In genomic region chr10:31942435-31942834, GRCh38 we compare ENCODE assay signal across 17 cellular contexts. TPM values are rescaled to one million over a fixed set of nuclear protein-coding genes. Genes with fewer than 3 reads are reported as not detected.
DNase-seq lines count a peak whose midpoint lies in the region; ATAC-seq, FAIRE-seq and TF ChIP-seq lines count a peak whose summit lies in the region.
"Had no signal": no experiment of that assay in that cellular context is flagged by ENCODE, and none has a peak within 500 bp of the region (broad histone marks: within the 10 kb centered on the region; RNA-seq: fewer than 3 reads in every experiment).

No MANE protein-coding gene starts in this region.

- no peaks in the 10 kb centered on the region for H3K9me3 ChIP-seq in HCT116 (ENCODE audit: control insufficient read depth in 1 of 2, insufficient read depth in 1 of 2, low read depth in 1 of 2, low read length in 2 of 2)
- H3K9me3 ChIP-seq in SJSA1 (replicated peaks), result no peaks in the 10 kb centered on the region
- H3K9me3 ChIP-seq in HepG2 (ENCODE audit: low read length), result no peaks in the 10 kb centered on the region
- no peaks in the 10 kb centered on the region for H3K9me3 ChIP-seq in stomach
- H3K9me3 ChIP-seq in smooth muscle cell (replicated peaks; ENCODE audit: low read depth), result no peaks in the 10 kb centered on the region
- H3K9me3 ChIP-seq: SJCRH30 had no signal

- H3K79me2 ChIP-seq in HCT116 (ENCODE audit: insufficient read depth, low read length) (peaks cover 9% of the 10 kb centered on the region), HepG2 (ENCODE audit: insufficient read depth, low read length) (peaks cover 4% of the 10 kb centered on the region), smooth muscle cell (ENCODE audit: low read depth) (no peaks in the 10 kb centered on the region)

- H3K36me3 ChIP-seq in HCT116 (ENCODE audit: control insufficient read depth in 1 of 2, insufficient read depth in 2 of 2, low read length in 2 of 2) (no peaks in the 10 kb centered on the region), SJSA1 (no peaks in the 10 kb centered on the region), HepG2 (replicated peaks in 1 of 2; ENCODE audit: control insufficient read depth in 1 of 2, insufficient read depth in 2 of 2, low read length in 2 of 2) (no peaks in the 10 kb centered on the region), stomach (no peaks in the 10 kb centered on the region), smooth muscle cell (ENCODE audit: low read depth) (no peaks in the 10 kb centered on the region)
- H3K36me3 ChIP-seq: SJCRH30 had no signal

- H3K4me3 ChIP-seq in HCT116 (replicated peaks in 1 of 2; ENCODE audit: low read depth in 1 of 2, low read length in 2 of 2) (no peak overlapping the region), SJSA1 (no peak overlapping the region), HepG2 (replicated peaks in 1 of 3; ENCODE audit: insufficient read depth in 1 of 3, low read depth in 2 of 3, low read length in 3 of 3) (peak overlapping the region in 2 of 3 experiments; percentile 17 to 18; a peak in 2 of 6 replicates), stomach (no peak overlapping the region), smooth muscle cell (no peak overlapping the region)
- H3K4me3 ChIP-seq: SJCRH30 had no signal

- H3K27me3 ChIP-seq in HCT116 (ENCODE audit: insufficient read depth, low read length) (no peaks in the 10 kb centered on the region), SJSA1 (replicated peaks) (no peaks in the 10 kb centered on the region), HepG2 (ENCODE audit: control insufficient read depth in 1 of 2, insufficient read depth in 2 of 2, low read length in 2 of 2) (no peaks in the 10 kb centered on the region), stomach (no peaks in the 10 kb centered on the region), smooth muscle cell (ENCODE audit: low read depth) (no peaks in the 10 kb centered on the region)
- H3K27me3 ChIP-seq: SJCRH30 had no signal

- ATAC-seq in HCT116, result no peak
- ATAC-seq in HepG2, result no peak
- no peak for ATAC-seq in HG02885 (IDR thresholded peaks at IDR 0.05; ENCODE audit: poor library complexity, unreplicated experiment)

- H3K9ac ChIP-seq in HCT116 (ENCODE audit: low read length) (peak overlapping the region; percentile 56; the same call in 1 of the 2 replicates), HepG2 (ENCODE audit: insufficient read depth, low read depth, low read length) (peak overlapping the region; percentile 55), smooth muscle cell (ENCODE audit: low read depth) (no peak overlapping the region)

- no peaks in the 10 kb centered on the region for H3K9me2 ChIP-seq in HCT116 (ENCODE audit: insufficient read depth)

- no peak for TF ChIP-seq EP300 in HepG2 (IDR thresholded peaks at IDR 0.05; ENCODE audit: low read depth in 2 of 2, low read length in 2 of 2)
- TF ChIP-seq EP300 in HepG2 (CRISPR knock-in tag; IDR thresholded peaks at IDR 0.05; ENCODE audit: borderline replicate concordance), result no peak
- no peak for TF ChIP-seq EP300 in stomach (IDR thresholded peaks at IDR 0.05)

- WGBS in HepG2 (ENCODE audit: low lambda C conversion rate), result 95% methylated on average over 1 of the region's 1 CpG
- 48 to 69% (median 57%) methylated on average over 1 of the region's 1 CpG for WGBS in stomach, 5 donors
- WGBS in smooth muscle cell (ENCODE audit: low lambda C conversion rate), result 96% methylated on average over 1 of the region's 1 CpG

- DNase-seq in HCT116 (ENCODE audit: low read depth, low spot score) (no peak), SJSA1 (ENCODE audit: low read depth in 1 of 2, low spot score in 2 of 2) (no peak), HepG2 (ENCODE audit: low spot score) (no peak), stomach (no peak), smooth muscle cell (lab: John Stamatoyannopoulos, UW; ENCODE audit: unreplicated experiment) (no peak)
- no peak for DNase-seq in activated CD4-positive, alpha-beta T cell treated with anti-CD3 and anti-CD28 coated beads for 1 hour
- DNase-seq: KG1, MV-4-11, NCI-H1694 treated with DMSO at 0.1 percent for 48 hours, NCI-H2227 treated with DMSO at 0.1 percent for 48 hours, NCI-H510A treated with DMSO at 0.1 percent for 48 hours, NCI-H82, OCI-M1, SJCRH30 had no signal

- H3K4me1 ChIP-seq in HCT116 (ENCODE audit: control insufficient read depth in 1 of 2, insufficient read depth in 2 of 2, low read length in 2 of 2) (peaks cover 86 to 96% of the 10 kb centered on the region in 2 experiments), SJSA1 (replicated peaks) (peaks cover 43% of the 10 kb centered on the region), HepG2 (ENCODE audit: insufficient read depth, low read length) (peaks cover 99% of the 10 kb centered on the region), stomach (peaks cover 30 to 69% (median 46%) of the 10 kb centered on the region in 4 donors), smooth muscle cell (ENCODE audit: low read depth) (peaks cover 15% of the 10 kb centered on the region)

- H3K4me2 ChIP-seq in HCT116 (ENCODE audit: low read length) (peak overlapping the region; percentile 66), HepG2 (ENCODE audit: low read depth, low read length) (peak overlapping the region; percentile 62), smooth muscle cell (no peak overlapping the region)

- no peak overlapping the region for H2AFZ ChIP-seq in HCT116 (ENCODE audit: low read depth, low read length, poor library complexity, severe bottlenecking)
- H2AFZ ChIP-seq in HepG2 (ENCODE audit: low read length), result no peak overlapping the region
- no peak overlapping the region for H2AFZ ChIP-seq in smooth muscle cell (ENCODE audit: low read depth)

- H4K20me1 ChIP-seq in HCT116 (ENCODE audit: insufficient read depth) (no peaks in the 10 kb centered on the region), HepG2 (ENCODE audit: insufficient read depth, low read length) (no peaks in the 10 kb centered on the region), smooth muscle cell (ENCODE audit: low read depth) (no peaks in the 10 kb centered on the region)

- in situ Hi-C loops in HepG2 (cut with HindIII; ENCODE audit: extremely low pct_ligation_motif_present, low pct_unique_long_range_greater_than_20kb), result loop anchor here (25.0 kb wide), 1 partner anchor 1505 kb away; the partner anchor contains the start of gene MAP3K8

- TF ChIP-seq RAD21 in HCT116 (IDR thresholded peaks at IDR 0.05; ENCODE audit: low read depth), result no peak
- TF ChIP-seq RAD21 in HepG2 (CRISPR knock-in tag; IDR thresholded peaks at IDR 0.05), result no peak

- RAD21 ChIA-PET in HCT116 (lab: Charles Lee; ENCODE audit: low non-redundant PET in 1 of 2, low total read pairs in 2 of 2, uncharacterized antibody in 2 of 2, unreplicated experiment in 2 of 2), result no interaction called here

- POLR2A ChIA-PET in HCT116 (lab: Charles Lee), result interaction anchor here (1.6 kb wide), 1 partner anchor 9 kb away, joined by 5 read pairs; no protein-coding TSS in a partner anchor
- POLR2A ChIA-PET in HepG2 (lab: Yijun Ruan, JAX), result interaction anchor here (3.0 kb wide), 1 partner anchor 13 kb away, joined by 37 read pairs; the partner anchor contains the start of gene ARHGAP12

- TF ChIP-seq CTCF in HCT116 (IDR thresholded peaks at IDR 0.05 in 2 of 3, conservative IDR thresholded peaks at IDR 0.05 in 1 of 3; ENCODE audit: borderline replicate concordance in 1 of 3, insufficient read depth in 1 of 3, low read depth in 2 of 3, low read length in 2 of 3) (no peak), HepG2 (CRISPR knock-in tag; IDR thresholded peaks at IDR 0.05) (no peak), stomach (IDR thresholded peaks at IDR 0.05) (no peak), smooth muscle cell (IDR thresholded peaks at IDR 0.05; ENCODE audit: borderline replicate concordance, insufficient read depth, poor library complexity, severe bottlenecking) (no peak)

- H3K27ac ChIP-seq in HCT116 (ENCODE audit: low read depth, low read length) (peak overlapping the region; percentile 95), SJSA1 (peak overlapping the region; percentile 4; the same call in 1 of the 2 replicates), HepG2 (ENCODE audit: extremely low read length, insufficient read depth, low read length) (peak overlapping the region; percentile 77), stomach (peak overlapping the region; percentile 38 to 86 (median 66)), smooth muscle cell (ENCODE audit: low read depth) (no peak overlapping the region)
- H3K27ac ChIP-seq: SJCRH30 had no signal

- CTCF ChIA-PET in HCT116 (lab: Charles Lee) (no interaction called here), HepG2 (lab: Yijun Ruan, JAX; ENCODE audit: low intra/inter-chr PET ratio, low total read pairs) (interaction anchor here (0.6 kb wide), 1 partner anchor 66 kb away, joined by 3 read pairs; no protein-coding TSS in a partner anchor)

- peaks cover 12% of the 10 kb centered on the region for H3F3A ChIP-seq in smooth muscle cell (ENCODE audit: low read depth)

- FAIRE-seq in HepG2 (lab: Jason Lieb, UNC), result no peak
- FAIRE-seq: G401.6, H54 had no signal

- intact Hi-C loops in HCT116 (cut with micrococcal nuclease), result no loop called here
- intact Hi-C loops in HepG2 (cut with micrococcal nuclease; ENCODE audit: unreplicated experiment), result no loop called here
- intact Hi-C loops in stomach (cut with DNase I; ENCODE audit: low total_unique reads), result no loop called here

- no peak for TF ChIP-seq POLR2A in HCT116 (IDR thresholded peaks at IDR 0.05; ENCODE audit: borderline replicate concordance, extremely low read depth, insufficient read depth, insufficient read length)
- TF ChIP-seq POLR2A in HepG2 (IDR thresholded peaks at IDR 0.05; ENCODE audit: insufficient read depth in 1 of 2, low read depth in 2 of 2, low read length in 2 of 2), result no peak
- TF ChIP-seq POLR2A in stomach (IDR thresholded peaks at IDR 0.05), result no peak

- BruUV-seq in HCT116 (replicated peaks; lab: Mats Ljungman, UMichigan) (no TSS peak), HepG2 (replicated peaks; lab: Mats Ljungman, UMichigan) (TSS peak; percentile 83)

RNA-seq across cellular contexts. Expression of gene ARHGAP12, which starts 13.8 kb away (rescaled TPM):
- 80.3 TPM for total RNA-seq in HCT116 (2021; ENCODE audit: unreplicated experiment)
- polyA plus RNA-seq in HCT116 (2012), result 17.4 and 25.6 TPM in 2 replicates
- 15.8 and 25.8 TPM in 2 replicates for total RNA-seq in SJSA1 (2014; rRNA removed; shearing (Covaris generic))
- 54.6 and 64.4 TPM in 2 replicates for total RNA-seq in HepG2 (2016; rRNA removed; fragmentation: Illumina TruSeq; extraction: Trizol)
- total RNA-seq in HepG2 (2016; cell fraction: cytosol; rRNA removed; fragmentation: Illumina TruSeq; extraction: Trizol; ENCODE audit: low read depth), result 245 and 284 TPM in 2 replicates
- total RNA-seq in HepG2 (2016; cell fraction: insoluble cytoplasmic fraction; rRNA removed; fragmentation: Illumina TruSeq; extraction: Trizol), result 54.1 and 61.8 TPM in 2 replicates
- total RNA-seq in HepG2 (2016; cell fraction: membrane; rRNA removed; fragmentation: Illumina TruSeq; extraction: Trizol), result 83.7 and 98.1 TPM in 2 replicates
- total RNA-seq in HepG2 (2016; cell fraction: nucleus; rRNA removed; fragmentation: Illumina TruSeq; extraction: Trizol), result 58.3 and 61.0 TPM in 2 replicates
- 15.9 and 25.0 TPM in 2 replicates for polyA plus RNA-seq in HepG2 (2011; rRNA removed)
- 7.7 and 11.1 TPM in 2 replicates for polyA plus RNA-seq in HepG2 (2011; cell fraction: cytosol; rRNA removed)
- 18.5 and 19.2 TPM in 2 replicates for polyA plus RNA-seq in HepG2 (2011; cell fraction: nucleus; rRNA removed)
- polyA plus RNA-seq in HepG2 (2012), result 15.2 and 21.2 TPM in 2 replicates
- polyA plus RNA-seq in HepG2 (2016; cell fraction: cytosol; fragmentation: Illumina TruSeq; extraction: Trizol; ENCODE audit: low read depth), result 0.86 and 0.93 TPM in 2 replicates
- 44.3 and 46.9 TPM in 2 replicates for polyA plus RNA-seq in HepG2 (2016; cell fraction: insoluble cytoplasmic fraction; fragmentation: Illumina TruSeq; extraction: Trizol; ENCODE audit: low read depth)
- polyA plus RNA-seq in HepG2 (2016; cell fraction: membrane; fragmentation: Illumina TruSeq; extraction: Trizol; ENCODE audit: low read depth), result 6.4 and 6.9 TPM in 2 replicates
- 52.4 and 57.1 TPM in 2 replicates for polyA plus RNA-seq in HepG2 (2016; cell fraction: nucleus; fragmentation: Illumina TruSeq; extraction: Trizol; ENCODE audit: insufficient read depth, low read depth)
- 3.7 and 13.7 TPM in 2 replicates for polyA minus RNA-seq in HepG2 (2011; rRNA and poly(A)+ RNA removed; ENCODE audit: low replicate concordance)
- polyA minus RNA-seq in HepG2 (2011; cell fraction: cytosol; rRNA and poly(A)+ RNA removed), result 36.2 and 37.1 TPM in 2 replicates
- 132 TPM in 2 replicates for polyA minus RNA-seq in HepG2 (2011; cell fraction: nucleus; rRNA and poly(A)+ RNA removed)
- total RNA-seq in stomach, result 100 to 1,000 TPM in 2 of 5 donors, 10 to 100 TPM in 2, 1 to 10 TPM in 1; 9.8 to 343 (median 40.7) TPM
- 10 to 100 TPM; 16.6 to 37.7 (median 18.1) TPM for polyA plus RNA-seq in stomach
- total RNA-seq in smooth muscle cell, result 32.7 and 46.2 TPM in 2 replicates
- 10.5 and 14.5 TPM in 2 replicates for polyA plus RNA-seq in smooth muscle cell

Comparison
In these comparisons a context has a peak if more than half of its experiments do, and no peak if none do; other contexts are left out.
1. H3K4me3 ChIP-seq: peak in HepG2 (2 of 3); none in HCT116 (0 of 2), SJSA1 (single experiment), stomach (0 of 4) and smooth muscle cell (single experiment).